Comparison of ENCODE assay signal across 10 cellular contexts in genomic region chr15:42156266-42156922, GRCh38. TPM values are rescaled to one million over a fixed set of nuclear protein-coding genes. Genes with fewer than 3 reads are reported as not detected.
A peak's percentile ranks its signal among the peaks of the same experiment; 100 is the strongest.
DNase-seq lines count a peak whose midpoint lies in the region; ATAC-seq and TF ChIP-seq lines count a peak whose summit lies in the region.
"Had no signal": no experiment of that assay in that cellular context is flagged by ENCODE, and none has a peak within 500 bp of the region (broad histone marks: within the 10 kb centered on the region; RNA-seq: fewer than 3 reads in every experiment).

Gene PLA2G4F (minus strand): TSS chr15:42156636. CDS start chr15:42156549, 87 bp downstream.

- H3K36me3 ChIP-seq in IMR-90 (ENCODE audit: control insufficient read depth, insufficient read depth, low read length) = peaks cover 25% of the 10 kb centered on the region
- H3K36me3 ChIP-seq in gastrocnemius medialis = peaks cover 0 to 24% of the 10 kb centered on the region in 2 donors
- peaks cover 26% of the 10 kb centered on the region; the same call in 1 of the 2 replicates for H3K36me3 ChIP-seq in OCI-LY7 (ENCODE audit: insufficient read depth, low read length)

- intact Hi-C loops in IMR-90 (cut with micrococcal nuclease) = no loop called here
- intact Hi-C loops in gastrocnemius medialis (cut with DNase I; ENCODE audit: low total_unique reads) = no loop called here
- intact Hi-C loops in OCI-LY7 (cut with micrococcal nuclease; ENCODE audit: unreplicated experiment) = no loop called here

- CTCF ChIA-PET in IMR-90 (lab: Yijun Ruan, JAX) (interaction anchor here (1.2 kb wide), 1 partner anchor 19 kb away, joined by 3 read pairs; no protein-coding TSS in a partner anchor), OCI-LY7 (lab: Charles Lee; ENCODE audit: unreplicated experiment) (interaction anchor here (1.3 kb wide), 1 partner anchor 14 kb away, joined by 3 read pairs; no protein-coding TSS in a partner anchor)

- H3K27me3 ChIP-seq in IMR-90 (ENCODE audit: control insufficient read depth, insufficient read depth, low read length) = no peaks in the 10 kb centered on the region; the same call in 1 of the 2 replicates
- H3K27me3 ChIP-seq in gastrocnemius medialis = no peaks in the 10 kb centered on the region

- no peaks in the 10 kb centered on the region for H3K9me2 ChIP-seq in OCI-LY7 (ENCODE audit: insufficient read depth, low read length)

- H3K4ac ChIP-seq in IMR-90 (ENCODE audit: low read depth, low read length) = no peak within 1 kb of the TSS

- no peak within 1 kb of the TSS for H4K8ac ChIP-seq in IMR-90 (ENCODE audit: low read depth in 2 of 2, low read length in 2 of 2)

- no peak within 1 kb of the TSS for H2BK15ac ChIP-seq in IMR-90 (ENCODE audit: low read depth, low read length)

- H2AK5ac ChIP-seq in IMR-90 (ENCODE audit: low read depth, low read length) = no peak within 1 kb of the TSS

- WGBS in IMR-90 (ENCODE audit: extremely low coverage in 2 of 2, insufficient read length in 1 of 2), 2 experiments = 67% methylated on average over 3 of the region's 7 CpGs; no CpG with 5 or more reads in 1 of the 2 experiments

- TF ChIP-seq POLR2A in IMR-90 (IDR thresholded peaks at IDR 0.05; ENCODE audit: low read depth, low read length) (no peak), gastrocnemius medialis (IDR thresholded peaks at IDR 0.05) (peak; percentile 79 to 81)

- no peak within 1 kb of the TSS for H3K27ac ChIP-seq in IMR-90 (ENCODE audit: insufficient read depth, low read length)
- peak within 1 kb of the TSS; percentile 93 to 100 (median 95) for H3K27ac ChIP-seq in gastrocnemius medialis
- no peak within 1 kb of the TSS for H3K27ac ChIP-seq in OCI-LY7 (ENCODE audit: low read depth, low read length, poor library complexity, severe bottlenecking)

- H3K4me1 ChIP-seq in IMR-90 (ENCODE audit: control insufficient read depth, insufficient read depth, low read length) (peaks cover 4% of the 10 kb centered on the region; the same call in 1 of the 2 replicates), gastrocnemius medialis (peaks cover 55 to 72% of the 10 kb centered on the region in 2 donors), OCI-LY7 (ENCODE audit: insufficient read depth, low read length, poor library complexity, severe bottlenecking) (no peaks in the 10 kb centered on the region)

- no peak within 1 kb of the TSS for H2BK120ac ChIP-seq in IMR-90 (ENCODE audit: low read depth, low read length)

- H3K4me2 ChIP-seq in IMR-90 (ENCODE audit: low read depth, low read length) (no peak within 1 kb of the TSS), OCI-LY7 (ENCODE audit: low read length) (no peak within 1 kb of the TSS)

- ATAC-seq in IMR-90 (ENCODE audit: low read depth) (no peak), gastrocnemius medialis (peak; percentile 59 to 70), GM19463 (IDR thresholded peaks at IDR 0.05; ENCODE audit: unreplicated experiment) (no peak)
- ATAC-seq: activated T-helper 17 cell treated with anti-CD3 and anti-CD28 coated beads, Interleukin-2, amount 50 U/mL, for 72 hours had no signal

- H3K23ac ChIP-seq in IMR-90 (ENCODE audit: low read depth, low read length) = no peak within 1 kb of the TSS

- no peak within 1 kb of the TSS for H2BK5ac ChIP-seq in IMR-90 (ENCODE audit: low read depth, low read length, poor library complexity, severe bottlenecking)

- no peak within 1 kb of the TSS for H2AK9ac ChIP-seq in IMR-90 (replicated peaks; ENCODE audit: low read depth, low read length, poor library complexity)

- POLR2A ChIA-PET in IMR-90 (lab: Charles Lee; ENCODE audit: unreplicated experiment) (no interaction called here), OCI-LY7 (lab: Charles Lee) (no interaction called here)

- no peak within 1 kb of the TSS for H2BK20ac ChIP-seq in IMR-90 (ENCODE audit: low read depth, low read length)

- BruUV-seq in IMR-90 (replicated peaks; lab: Mats Ljungman, UMichigan) (no TSS peak), OCI-LY7 (replicated peaks; lab: Mats Ljungman, UMichigan) (no TSS peak)

- H3K79me2 ChIP-seq in OCI-LY7 (ENCODE audit: insufficient read depth, low read depth, low read length) = no peaks in the 10 kb centered on the region

- TF ChIP-seq RAD21 in IMR-90 (IDR thresholded peaks at IDR 0.05; ENCODE audit: low read length) = no peak

- peaks cover 20% of the 10 kb centered on the region for H3K9me1 ChIP-seq in IMR-90 (ENCODE audit: insufficient read depth, low read length)

- DNase-seq in IMR-90 (no peak), RPMI8226 (peak; percentile 63), iPS-NIHi11 (ENCODE audit: low spot score) (peak; percentile 77), gastrocnemius medialis (peak; percentile 56 to 81), OCI-LY7 (ENCODE audit: low spot score) (no peak)
- no peak for DNase-seq in stimulated activated CD8-positive, alpha-beta memory T cell treated with anti-CD3 and anti-CD28 coated beads, Interleukin-4, amount 100 ng/mL, for 48 hours
- DNase-seq: NCI-H524 treated with DMSO at 0.1 percent for 48 hours had no signal

- dilution Hi-C loops in IMR-90 (cut with HindIII; ENCODE audit: low sequenced_read_pairs, unreplicated experiment) = no loop called here

- no peak within 1 kb of the TSS for H3K9ac ChIP-seq in IMR-90 (ENCODE audit: low read depth, low read length)

- H3K79me1 ChIP-seq in IMR-90 (ENCODE audit: low read depth in 1 of 2, low read length in 2 of 2) = no peaks in the 10 kb centered on the region

- H2AFZ ChIP-seq in IMR-90 (replicated peaks; ENCODE audit: low read length, poor library complexity) (peak within 1 kb of the TSS; percentile 29), OCI-LY7 (ENCODE audit: low read length) (no peak within 1 kb of the TSS)

- H4K5ac ChIP-seq in IMR-90 (ENCODE audit: low read depth, low read length) = no peak within 1 kb of the TSS

- no peak within 1 kb of the TSS for H3K56ac ChIP-seq in IMR-90 (ENCODE audit: extremely low read depth, insufficient read depth, low read length)

- no peak within 1 kb of the TSS for H3K4me3 ChIP-seq in IMR-90 (ENCODE audit: insufficient read depth, low read depth, low read length)
- H3K4me3 ChIP-seq in gastrocnemius medialis = peak within 1 kb of the TSS; percentile 13 to 39 (median 26)
- no peak within 1 kb of the TSS for H3K4me3 ChIP-seq in OCI-LY7 (ENCODE audit: low read depth, low read length, poor library complexity, severe bottlenecking)

- H4K91ac ChIP-seq in IMR-90 (ENCODE audit: insufficient read depth, low read depth, low read length) = no peak within 1 kb of the TSS

- TF ChIP-seq CTCF in IMR-90 (conservative IDR thresholded peaks at IDR 0.05; ENCODE audit: low read depth, low read length) (no peak), gastrocnemius medialis (IDR thresholded peaks at IDR 0.05 in 4 of 5, conservative IDR thresholded peaks at IDR 0.05 in 1 of 5) (peak in 2 of 5 experiments; percentile 18 to 25), OCI-LY7 (conservative IDR thresholded peaks at IDR 0.05; ENCODE audit: low read length) (no peak)

- no peak within 1 kb of the TSS for H3K18ac ChIP-seq in IMR-90 (ENCODE audit: low read depth, low read length)

- H3K9me3 ChIP-seq in IMR-90 (ENCODE audit: control insufficient read depth, insufficient read depth, low read length) = no peaks in the 10 kb centered on the region
- no peaks in the 10 kb centered on the region for H3K9me3 ChIP-seq in gastrocnemius medialis
- H3K9me3 ChIP-seq in OCI-LY7 (ENCODE audit: low read length) = no peaks in the 10 kb centered on the region

- no peak within 1 kb of the TSS for H3K14ac ChIP-seq in IMR-90 (replicated peaks; ENCODE audit: low read depth, low read length)

- in situ Hi-C loops in IMR-90 (cut with MboI; ENCODE audit: low sequenced_read_pairs) = no loop called here
- in situ Hi-C loops in gastrocnemius medialis (cut with MboI; ENCODE audit: low sequenced_read_pairs in 4 of 4) = no loop called here

- H4K20me1 ChIP-seq in IMR-90 (ENCODE audit: insufficient read depth, low read length) = no peaks in the 10 kb centered on the region
- no peaks in the 10 kb centered on the region for H4K20me1 ChIP-seq in OCI-LY7 (ENCODE audit: insufficient read depth, low read length)

TF ChIP-seq in IMR-90, 13 proteins besides CTCF, POLR2A, EP300 and RAD21 (continues in another document):
- no peak for TF ChIP-seq MAZ (IDR thresholded peaks at IDR 0.05; ENCODE audit: borderline replicate concordance, low read depth, low read length)
- TF ChIP-seq MXI1 (IDR thresholded peaks at IDR 0.05; ENCODE audit: borderline replicate concordance, low read depth, low read length) = no peak
- no peak for TF ChIP-seq RFX5 (IDR thresholded peaks at IDR 0.05; ENCODE audit: low read depth, low read length)
- TF ChIP-seq NFE2L2 (IDR thresholded peaks at IDR 0.05; ENCODE audit: low read depth, low read length) = no peak
- TF ChIP-seq BHLHE40 (IDR thresholded peaks at IDR 0.05; ENCODE audit: low read depth, low read length) = no peak
- TF ChIP-seq RCOR1 (IDR thresholded peaks at IDR 0.05; ENCODE audit: insufficient replicate concordance, low read length) = no peak
- TF ChIP-seq CEBPB (IDR thresholded peaks at IDR 0.05; ENCODE audit: low read depth, low read length) = no peak
- TF ChIP-seq ELK1 (IDR thresholded peaks at IDR 0.05; ENCODE audit: borderline replicate concordance, low read depth, low read length) = no peak
- no peak for TF ChIP-seq MAFK (IDR thresholded peaks at IDR 0.05; ENCODE audit: low read depth, low read length)
- no peak for TF ChIP-seq CHD1 (IDR thresholded peaks at IDR 0.05; ENCODE audit: low read depth, low read length)
- no peak for TF ChIP-seq SMC3 (IDR thresholded peaks at IDR 0.05; ENCODE audit: low read depth, low read length)
- no peak for TF ChIP-seq FOS (IDR thresholded peaks at IDR 0.05; ENCODE audit: low read depth, low read length)

RNA-seq across cellular contexts. Expression of gene PLA2G4F, which starts in this region (rescaled TPM):
- total RNA-seq in IMR-90 (2012; rRNA removed) (not detected in 2 replicates), gastrocnemius medialis (1 to 10 TPM; 1.0 to 8.4 (median 4.9) TPM), OCI-LY7 (2022) (not detected in 2 replicates)
- polyA plus RNA-seq in IMR-90 (2012; rRNA removed) = not detected in 2 replicates
- polyA plus RNA-seq in IMR-90 (2012; cell fraction: cytosol; rRNA removed) = not detected in 2 replicates
- polyA plus RNA-seq in IMR-90 (2012; cell fraction: nucleus; rRNA removed; ENCODE audit: low replicate concordance) = not detected in 2 replicates
- total RNA-seq in OCI-LY7 (2014; rRNA removed; shearing (Covaris generic)) = not detected in 2 replicates
- total RNA-seq: activated T-helper 17 cell treated with anti-CD3 and anti-CD28 coated beads, Interleukin-2, amount 50 U/mL, for 72 hours; osteocyte had no signal

Comparison
In these comparisons a context has a peak if more than half of its experiments do, and no peak if none do; other contexts are left out.
1. ATAC-seq: peak in gastrocnemius medialis (2 of 2); none in IMR-90 (single experiment) and GM19463 (single experiment).
2. DNase-seq: peak in RPMI8226 (single experiment), iPS-NIHi11 (single experiment) and gastrocnemius medialis (2 of 2); none in IMR-90 (single experiment), OCI-LY7 (single experiment) and stimulated activated CD8-positive, alpha-beta memory T cell treated with anti-CD3 and anti-CD28 coated beads, Interleukin-4, amount 100 ng/mL, for 48 hours (single experiment).
3. H3K27ac ChIP-seq: peak in gastrocnemius medialis (4 of 4); none in IMR-90 (single experiment) and OCI-LY7 (single experiment).
4. H3K4me3 ChIP-seq: peak in gastrocnemius medialis (4 of 4); none in IMR-90 (single experiment) and OCI-LY7 (single experiment).